In the genomic region with DNA sequence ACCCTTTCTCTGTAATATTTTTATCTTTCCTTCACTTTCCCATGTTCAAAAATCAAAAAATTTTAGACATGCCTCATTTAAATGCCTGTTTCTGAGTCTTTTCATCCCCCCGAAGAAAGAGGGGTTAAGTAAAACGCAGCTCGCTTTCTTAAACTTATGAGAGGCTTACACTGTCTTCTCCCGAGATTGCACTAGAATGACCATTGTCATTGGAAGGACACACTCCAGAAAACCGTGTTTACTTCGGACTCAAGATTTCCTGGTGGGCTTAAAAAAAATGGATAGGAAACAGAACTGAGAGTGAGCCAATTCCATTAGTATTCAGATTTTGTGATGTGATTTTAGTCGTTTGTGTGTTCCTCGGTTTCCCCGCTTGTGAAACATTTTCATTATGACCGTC, we compare ENCODE assay signal across 8 cellular contexts. TPM values are rescaled to one million over a fixed set of nuclear protein-coding genes. Genes with fewer than 3 reads are reported as not detected.
A peak's percentile ranks its signal among the peaks of the same experiment; 100 is the strongest.
DNase-seq lines count a peak whose midpoint lies in the region; ATAC-seq, FAIRE-seq and TF ChIP-seq lines count a peak whose summit lies in the region.

No MANE protein-coding gene starts in this region.

- ATAC-seq in activated T-cell treated with anti-CD3 and anti-CD28 coated beads, Interleukin-2, amount 50 U/mL, for 72 hours (replicated peaks in 1 of 2) = no peak
- ATAC-seq in GM12878 (no peak), GM21723 (IDR thresholded peaks at IDR 0.05; ENCODE audit: unreplicated experiment) (no peak)

- H4K8ac ChIP-seq in mesenchymal stem cell (ENCODE audit: low read length) = no peak overlapping the region

- no peak overlapping the region for H2BK120ac ChIP-seq in mesenchymal stem cell (ENCODE audit: low read depth, low read length)

- intact Hi-C loops in GM12878 (cut with micrococcal nuclease; ENCODE audit: unreplicated experiment) = no loop called here

- no peak overlapping the region for H3K23ac ChIP-seq in mesenchymal stem cell (ENCODE audit: low read length in 2 of 2)

- no peak overlapping the region for H2BK15ac ChIP-seq in mesenchymal stem cell (ENCODE audit: low read depth, poor library complexity, severe bottlenecking)

- DNase-seq in activated T-cell treated with anti-CD3 and anti-CD28 coated beads, Interleukin-2, amount 50 U/mL, for 72 hours = no peak
- DNase-seq in activated T-cell treated with anti-CD3 and anti-CD28 coated beads, Interleukin-2, amount 50 U/mL, for 1 hour = no peak
- DNase-seq in GM12878 (ENCODE audit: low read depth, low spot score) (no peak), mesenchymal stem cell (peak; percentile 29), tibial nerve (ENCODE audit: low spot score in 2 of 2) (no peak), GM03348 (ENCODE audit: low spot score) (no peak)
- no peak for DNase-seq in activated CD4-positive, alpha-beta T cell treated with anti-CD3 and anti-CD28 coated beads, Interleukin-2, amount 50 U/mL, for 4 hours

- H4K20me1 ChIP-seq in GM12878 (ENCODE audit: control insufficient read depth, insufficient read depth) = no peaks in the 10 kb centered on the region

- no peak for TF ChIP-seq POLR2A in GM12878 (IDR thresholded peaks at IDR 0.05; ENCODE audit: low read depth, low read length)
- no peak for TF ChIP-seq POLR2A in tibial nerve (IDR thresholded peaks at IDR 0.05)

- in situ Hi-C loops in GM12878 (cut with MboI) = no loop called here

- no peak overlapping the region for H3K18ac ChIP-seq in mesenchymal stem cell (ENCODE audit: low read depth in 1 of 2, low read length in 2 of 2)

- RAD21 ChIA-PET in GM12878 (lab: Charles Lee; ENCODE audit: unreplicated experiment) = no interaction called here

- TF ChIP-seq CTCF in GM12878 (IDR thresholded peaks at IDR 0.05 in 2 of 3, conservative IDR thresholded peaks at IDR 0.05 in 1 of 3; ENCODE audit: control insufficient read depth in 2 of 3, extremely low read depth in 1 of 3, insufficient read depth in 1 of 3, low read depth in 3 of 3, low read length in 3 of 3) = no peak
- TF ChIP-seq CTCF in tibial nerve (IDR thresholded peaks at IDR 0.05) = no peak

- H3K4me1 Mint-ChIP-seq in activated T-cell treated with anti-CD3 and anti-CD28 coated beads, Interleukin-2, amount 50 U/mL, for 72 hours (ENCODE audit: low read depth) = peaks cover 24% of the 10 kb centered on the region

- no peaks in the 10 kb centered on the region for H3K27me3 ChIP-seq in GM12878 (replicated peaks in 1 of 2; ENCODE audit: control insufficient read depth in 2 of 2, insufficient read depth in 2 of 2, low read length in 1 of 2)
- no peaks in the 10 kb centered on the region for H3K27me3 ChIP-seq in mesenchymal stem cell (ENCODE audit: control insufficient read depth in 1 of 2, insufficient read depth in 1 of 2, low read length in 2 of 2)
- H3K27me3 ChIP-seq in tibial nerve = no peaks in the 10 kb centered on the region

- CTCF ChIA-PET in GM12878 (lab: Yijun Ruan, JAX) = interaction anchor here (1.9 kb wide), 1 partner anchor 200 kb away, joined by 5 read pairs; no protein-coding TSS in a partner anchor

- H3K4me3 ChIP-seq in GM12878 = peak overlapping the region; percentile 90
- peak overlapping the region in 1 of 2 experiments; percentile 91 for H3K4me3 ChIP-seq in mesenchymal stem cell (ENCODE audit: insufficient read depth in 1 of 2, low read depth in 1 of 2, low read length in 2 of 2)
- peak overlapping the region; percentile 52 to 82 (median 74) for H3K4me3 ChIP-seq in tibial nerve

- H3K27ac Mint-ChIP-seq in activated T-cell treated with anti-CD3 and anti-CD28 coated beads, Interleukin-2, amount 50 U/mL, for 72 hours = peak overlapping the region; percentile 56

- no peak overlapping the region for H2BK12ac ChIP-seq in mesenchymal stem cell (ENCODE audit: low read length in 2 of 2)

- no peak overlapping the region for H3K27ac ChIP-seq in GM12878 (ENCODE audit: control insufficient read depth, insufficient read depth)
- no peak overlapping the region for H3K27ac ChIP-seq in mesenchymal stem cell (ENCODE audit: low read length, poor library complexity, severe bottlenecking)
- peak overlapping the region; percentile 19 to 91 (median 89) for H3K27ac ChIP-seq in tibial nerve

- no peak overlapping the region for H4K91ac ChIP-seq in mesenchymal stem cell (ENCODE audit: low read length)

- H3K79me2 ChIP-seq in GM12878 (ENCODE audit: control insufficient read depth, insufficient read depth, low read length) = peaks cover 4% of the 10 kb centered on the region

- TF ChIP-seq EP300 in GM12878 (IDR thresholded peaks at IDR 0.05; ENCODE audit: borderline replicate concordance in 1 of 2, control insufficient read depth in 1 of 2, low read depth in 2 of 2, low read length in 2 of 2) (no peak), tibial nerve (IDR thresholded peaks at IDR 0.05) (no peak)

- WGBS in GM12878 (ENCODE audit: insufficient coverage, insufficient replicate concordance, low lambda C conversion rate, missing lambda C conversion rate) = 6% methylated on average over 10 of the region's 10 CpGs
- 44% methylated on average over 9 of the region's 10 CpGs for WGBS in mesenchymal stem cell
- 7 to 12% methylated on average over 10 of the region's 10 CpGs for WGBS in tibial nerve, 2 donors

- H3K4me1 ChIP-seq in GM12878 (ENCODE audit: control insufficient read depth, insufficient read depth, low read length) (no peaks in the 10 kb centered on the region), mesenchymal stem cell (ENCODE audit: control insufficient read depth, insufficient read depth, low read depth, low read length) (peaks cover 4% of the 10 kb centered on the region), tibial nerve (peaks cover 0 to 56% (median 5%) of the 10 kb centered on the region in 4 donors)

- H2AK5ac ChIP-seq in mesenchymal stem cell (ENCODE audit: low read length, severe bottlenecking) = no peak overlapping the region

- no peak overlapping the region for H3K9ac ChIP-seq in GM12878 (ENCODE audit: control insufficient read depth, insufficient read depth, low read length)
- H3K9ac ChIP-seq in mesenchymal stem cell (ENCODE audit: low read length) = peak overlapping the region; percentile 91

- no peak overlapping the region for H3K4ac ChIP-seq in mesenchymal stem cell (ENCODE audit: low read depth in 1 of 2, low read length in 2 of 2)

- peaks cover 35% of the 10 kb centered on the region for H3K27me3 Mint-ChIP-seq in activated T-cell treated with anti-CD3 and anti-CD28 coated beads, Interleukin-2, amount 50 U/mL, for 72 hours (ENCODE audit: low read depth)

- H3K36me3 ChIP-seq in GM12878 (ENCODE audit: control insufficient read depth in 2 of 2, insufficient read depth in 2 of 2, low read length in 1 of 2) (no peaks in the 10 kb centered on the region), mesenchymal stem cell (ENCODE audit: control insufficient read depth in 1 of 2, insufficient read depth in 2 of 2, low read depth in 1 of 2, low read length in 2 of 2) (no peaks in the 10 kb centered on the region), tibial nerve (no peaks in the 10 kb centered on the region)

- no peak overlapping the region for H3K14ac ChIP-seq in mesenchymal stem cell (ENCODE audit: low read length in 2 of 2)

- peak; percentile 7 for FAIRE-seq in GM12878 (lab: Jason Lieb, UNC)

- no TSS peak for BruUV-seq in GM12878 (replicated peaks; lab: Mats Ljungman, UMichigan)

- H2AFZ ChIP-seq in GM12878 (ENCODE audit: control insufficient read depth, low read depth, low read length) (no peak overlapping the region), mesenchymal stem cell (ENCODE audit: low read depth, low read length) (no peak overlapping the region)

- H3K36me3 Mint-ChIP-seq in activated T-cell treated with anti-CD3 and anti-CD28 coated beads, Interleukin-2, amount 50 U/mL, for 72 hours (ENCODE audit: insufficient read depth in 2 of 2) = peaks cover 3 to 5% of the 10 kb centered on the region in 2 donors

- H3K4me2 ChIP-seq in GM12878 (ENCODE audit: control insufficient read depth, insufficient read depth) (peak overlapping the region; percentile 98), mesenchymal stem cell (ENCODE audit: low read length, poor library complexity, severe bottlenecking) (peak overlapping the region; percentile 88)

- no peaks in the 10 kb centered on the region for H3K9me3 Mint-ChIP-seq in activated T-cell treated with anti-CD3 and anti-CD28 coated beads, Interleukin-2, amount 50 U/mL, for 72 hours

- POLR2A ChIA-PET in GM12878 (lab: Charles Lee) = no interaction called here

- H3K9me3 ChIP-seq in GM12878 (replicated peaks; ENCODE audit: control insufficient read depth, insufficient read depth, low read length) = no peaks in the 10 kb centered on the region
- no peaks in the 10 kb centered on the region for H3K9me3 ChIP-seq in mesenchymal stem cell (ENCODE audit: control insufficient read depth, low read length)
- no peaks in the 10 kb centered on the region for H3K9me3 ChIP-seq in tibial nerve

- peak overlapping the region; percentile 92 to 95 for H3K4me3 Mint-ChIP-seq in activated T-cell treated with anti-CD3 and anti-CD28 coated beads, Interleukin-2, amount 50 U/mL, for 72 hours

- SMC1A ChIA-PET in GM12878 (lab: Charles Lee; ENCODE audit: uncharacterized antibody, unreplicated experiment) = interaction anchor here (0.9 to 1.6 kb wide), 4 partner anchors 21 to 200 kb away, joined by 3 to 5 read pairs (median 4); no protein-coding TSS in a partner anchor

- TF ChIP-seq RAD21 in GM12878 (IDR thresholded peaks at IDR 0.05; ENCODE audit: insufficient read depth, low read depth, low read length) = no peak

- peaks cover 18% of the 10 kb centered on the region for H3K79me1 ChIP-seq in mesenchymal stem cell (replicated peaks; ENCODE audit: low read length, poor library complexity, severe bottlenecking)

- H2BK5ac ChIP-seq in mesenchymal stem cell (ENCODE audit: low read depth, low read length, poor library complexity, severe bottlenecking) = no peak overlapping the region

RNA-seq across cellular contexts. Expression of a gene that starts 1.3 kb away (rescaled TPM):
- total RNA-seq in activated T-cell treated with anti-CD3 and anti-CD28 coated beads, Interleukin-2, amount 50 U/mL, for 72 hours = 1 to 10 TPM; 3.4 to 4.0 TPM
- 2.4 and 2.9 TPM in 2 replicates for total RNA-seq in GM12878 (2013; cell fraction: nucleolus; rRNA removed)
- total RNA-seq in GM12878 (2014; rRNA removed) = 3.2 and 3.7 TPM in 2 replicates
- total RNA-seq in GM12878 (2014; rRNA removed; fragmentation: Illumina TruSeq; extraction: Trizol) = 5.4 and 6.2 TPM in 2 replicates
- 3.6 and 4.0 TPM in 2 replicates for total RNA-seq in GM12878 (2021)
- 2.3 TPM for polyA plus RNA-seq in GM12878 (2011; ENCODE audit: low read depth)
- polyA plus RNA-seq in GM12878 (2011; rRNA removed) = 0.11 and 0.13 TPM in 2 replicates
- 0.01 and 0.03 TPM in 2 replicates for polyA plus RNA-seq in GM12878 (2011; cell fraction: cytosol; rRNA removed)
- 0.15 and 0.19 TPM in 2 replicates for polyA plus RNA-seq in GM12878 (2011; cell fraction: nucleus; rRNA removed)
- 2.6 and 2.7 TPM in 2 replicates for polyA plus RNA-seq in GM12878 (2012)
- 2.9 and 3.3 TPM in 2 replicates for polyA plus RNA-seq in GM12878 (2014; fragmentation: Illumina TruSeq; extraction: Trizol)
- under 1 TPM; 0.39 to 0.42 TPM for polyA plus RNA-seq in GM12878 (2014; fragmentation: Nextera tagmentation; extraction: Ambion mirVana)
- polyA plus RNA-seq in GM12878 (2014; rRNA removed) = 2.2 and 2.6 TPM in 2 replicates
- polyA plus RNA-seq in GM12878 (2016; fragmentation: Nextera tagmentation; extraction: Ambion mirVana) = 1 to 10 TPM in 1 of 2 experiments, under 1 TPM in 1; 0.98 to 1.0 TPM
- 0.07 and 0.10 TPM in 2 replicates for polyA minus RNA-seq in GM12878 (2011; rRNA and poly(A)+ RNA removed)
- 0.10 TPM in 1 of 2 replicates, not detected in the other for polyA minus RNA-seq in GM12878 (2011; cell fraction: cytosol; rRNA and poly(A)+ RNA removed)
- 0.19 and 0.24 TPM in 2 replicates for polyA minus RNA-seq in GM12878 (2011; cell fraction: nucleus; rRNA and poly(A)+ RNA removed)
- polyA plus RNA-seq in mesenchymal stem cell (2013, experiment 1 of 2) = 6.2 TPM
- 5.8 TPM for polyA plus RNA-seq in mesenchymal stem cell (2013, experiment 2 of 2)
- 10 to 100 TPM; 30.9 to 48.1 (median 32.1) TPM for total RNA-seq in tibial nerve

RNA-seq across cellular contexts. Expression of a gene that starts 58.5 kb away (rescaled TPM):
- total RNA-seq in activated T-cell treated with anti-CD3 and anti-CD28 coated beads, Interleukin-2, amount 50 U/mL, for 72 hours = 1 to 10 TPM; 1.3 to 2.8 TPM
- total RNA-seq in GM12878 (2013; cell fraction: nucleolus; rRNA removed) = 7.8 and 11.4 TPM in 2 replicates
- total RNA-seq in GM12878 (2014; rRNA removed) = 2.0 and 2.7 TPM in 2 replicates
- total RNA-seq in GM12878 (2014; rRNA removed; fragmentation: Illumina TruSeq; extraction: Trizol) = 4.3 and 4.5 TPM in 2 replicates
- total RNA-seq in GM12878 (2021) = 3.0 and 4.3 TPM in 2 replicates
- 0.42 TPM for polyA plus RNA-seq in GM12878 (2011; ENCODE audit: low read depth)
- 7.3 and 9.3 TPM in 2 replicates for polyA plus RNA-seq in GM12878 (2011; rRNA removed)
- polyA plus RNA-seq in GM12878 (2011; cell fraction: cytosol; rRNA removed) = 2.3 and 2.4 TPM in 2 replicates
- polyA plus RNA-seq in GM12878 (2011; cell fraction: nucleus; rRNA removed) = 2.4 and 3.3 TPM in 2 replicates
- polyA plus RNA-seq in GM12878 (2012) = 1.4 and 1.8 TPM in 2 replicates
- polyA plus RNA-seq in GM12878 (2014; fragmentation: Illumina TruSeq; extraction: Trizol) = 3.7 and 5.0 TPM in 2 replicates
- 1 to 10 TPM; 4.3 to 4.8 TPM for polyA plus RNA-seq in GM12878 (2014; fragmentation: Nextera tagmentation; extraction: Ambion mirVana)
- polyA plus RNA-seq in GM12878 (2014; rRNA removed) = 1.3 and 2.6 TPM in 2 replicates
- 1 to 10 TPM; 6.2 to 6.9 TPM for polyA plus RNA-seq in GM12878 (2016; fragmentation: Nextera tagmentation; extraction: Ambion mirVana)
- polyA minus RNA-seq in GM12878 (2011; rRNA and poly(A)+ RNA removed) = 3.3 and 3.8 TPM in 2 replicates
- polyA minus RNA-seq in GM12878 (2011; cell fraction: cytosol; rRNA and poly(A)+ RNA removed) = 1.6 and 4.3 TPM in 2 replicates
- polyA minus RNA-seq in GM12878 (2011; cell fraction: nucleus; rRNA and poly(A)+ RNA removed) = 5.1 and 12.3 TPM in 2 replicates
- polyA plus RNA-seq in mesenchymal stem cell (2013, experiment 1 of 2) = 5.0 TPM
- polyA plus RNA-seq in mesenchymal stem cell (2013, experiment 2 of 2) = 5.9 TPM
- 10 to 100 TPM in 3 of 4 donors, 1 to 10 TPM in 1; 7.6 to 18.6 (median 14.4) TPM for total RNA-seq in tibial nerve

Comparison
In these comparisons a context has a peak if more than half of its experiments do, and no peak if none do; other contexts are left out.
1. H3K27ac ChIP-seq: peak in tibial nerve (4 of 4); none in GM12878 (single experiment) and mesenchymal stem cell (single experiment).
2. RNA of a gene that starts 1.3 kb away (total RNA-seq): 30.9 to 48.1 TPM in tibial nerve; 2.4 to 6.2 TPM in GM12878 and 3.4 to 4.0 TPM in activated T-cell treated with anti-CD3 and anti-CD28 coated beads, Interleukin-2, amount 50 U/mL, for 72 hours; every median in the first group is over 4 times any median in the second.